12 cellular contexts compared by ENCODE assay signal in genomic region chr11:89405629-89406028, GRCh38.
DNase-seq lines count a peak whose midpoint lies in the region; ATAC-seq and TF ChIP-seq lines count a peak whose summit lies in the region.
"Had no signal": no experiment of that assay in that cellular context is flagged by ENCODE, and none has a peak within 500 bp of the region (broad histone marks: within the 10 kb centered on the region; RNA-seq: fewer than 3 reads in every experiment).

No MANE protein-coding gene starts in this region.

- WGBS in esophagus muscularis mucosa, result 94% methylated on average over 1 of the region's 1 CpG

- no peaks in the 10 kb centered on the region for H3K27me3 ChIP-seq in esophagus muscularis mucosa

- no peak for TF ChIP-seq POLR2A in esophagus muscularis mucosa (IDR thresholded peaks at IDR 0.05; ENCODE audit: low read depth)

- TF ChIP-seq CTCF in epithelial cell of esophagus (IDR thresholded peaks at IDR 0.05; ENCODE audit: insufficient read depth, low read depth, low read length, missing control alignments), result peak; percentile 18
- peak; percentile 16 for TF ChIP-seq CTCF in retinal pigment epithelial cell (conservative IDR thresholded peaks at IDR 0.05; ENCODE audit: low read depth, low read length)
- no peak for TF ChIP-seq CTCF in esophagus muscularis mucosa (IDR thresholded peaks at IDR 0.05)

- H3K27ac ChIP-seq in esophagus muscularis mucosa (replicated peaks in 1 of 4), result no peak overlapping the region
- H3K27ac ChIP-seq: A549, skin epidermis had no signal

- intact Hi-C loops in esophagus muscularis mucosa (cut with DNase I), result no loop called here

- no peak for TF ChIP-seq EP300 in esophagus muscularis mucosa (IDR thresholded peaks at IDR 0.05)

- no peak for ATAC-seq in GM18498 (IDR thresholded peaks at IDR 0.05; ENCODE audit: unreplicated experiment)
- no peak for ATAC-seq in HG03439 (IDR thresholded peaks at IDR 0.05; ENCODE audit: unreplicated experiment)
- ATAC-seq: A549; activated CD8-positive, alpha-beta T cell treated with anti-CD3 and anti-CD28 coated beads for 36 hours; mucosa of descending colon had no signal

- no peaks in the 10 kb centered on the region for H3K9me3 ChIP-seq in esophagus muscularis mucosa
- H3K9me3 ChIP-seq: A549, mucosa of descending colon had no signal

- H3K36me3 ChIP-seq in esophagus muscularis mucosa, result no peaks in the 10 kb centered on the region

- no peak overlapping the region for H3K4me3 ChIP-seq in epithelial cell of esophagus (ENCODE audit: low read length)
- H3K4me3 ChIP-seq in retinal pigment epithelial cell (ENCODE audit: low read length), result no peak overlapping the region
- H3K4me3 ChIP-seq in esophagus muscularis mucosa, result no peak overlapping the region
- H3K4me3 ChIP-seq: A549, mucosa of descending colon, skin epidermis had no signal

- DNase-seq in NCI-H748 (lab: John Stamatoyannopoulos, UW; ENCODE audit: unreplicated experiment) (peak; percentile 0), NCI-H748 treated with DMSO at 0.1 percent for 48 hours (lab: John Stamatoyannopoulos, UW) (no peak), NCI-H82 treated with DMSO at 0.1 percent for 48 hours (lab: John Stamatoyannopoulos, UW; ENCODE audit: unreplicated experiment) (peak; percentile 13), epithelial cell of esophagus (ENCODE audit: low read depth) (peak; percentile 38), retinal pigment epithelial cell (ENCODE audit: low read depth) (no peak), esophagus muscularis mucosa (ENCODE audit: extremely low spot score) (no peak)
- DNase-seq: activated CD8-positive, alpha-beta T cell treated with anti-CD3 and anti-CD28 coated beads for 36 hours; mucosa of descending colon had no signal

- H3K4me1 ChIP-seq in esophagus muscularis mucosa, result no peaks in the 10 kb centered on the region
- H3K4me1 ChIP-seq: A549 had no signal

Comparison
In these comparisons a context has a peak if more than half of its experiments do, and no peak if none do; other contexts are left out.
1. DNase-seq: peak in NCI-H748 (single experiment), NCI-H82 treated with DMSO at 0.1 percent for 48 hours (single experiment) and epithelial cell of esophagus (single experiment); none in NCI-H748 treated with DMSO at 0.1 percent for 48 hours (single experiment), retinal pigment epithelial cell (single experiment) and esophagus muscularis mucosa (single experiment).
2. CTCF ChIP-seq: peak in epithelial cell of esophagus (single experiment) and retinal pigment epithelial cell (single experiment); none in esophagus muscularis mucosa (0 of 3).